ENCODE assay signal across 22 cellular contexts in genomic region chr18:59303656-59304055, GRCh38. TPM values are rescaled to one million over a fixed set of nuclear protein-coding genes. Genes with fewer than 3 reads are reported as not detected.
DNase-seq lines count a peak whose midpoint lies in the region; ATAC-seq, FAIRE-seq and TF ChIP-seq lines count a peak whose summit lies in the region.
"Had no signal": no experiment of that assay in that cellular context is flagged by ENCODE, and none has a peak within 500 bp of the region (broad histone marks: within the 10 kb centered on the region; RNA-seq: fewer than 3 reads in every experiment).

No MANE protein-coding gene starts in this region.

- H4K91ac ChIP-seq in H1 (replicated peaks; ENCODE audit: insufficient read length, low read length): no peak overlapping the region

- H2AK5ac ChIP-seq in H1 (ENCODE audit: low read depth, low read length): no peak overlapping the region

- H3K23ac ChIP-seq in H1 (ENCODE audit: insufficient read length): no peak overlapping the region

- H2BK120ac ChIP-seq in H1 (replicated peaks; ENCODE audit: low read depth, low read length): no peak overlapping the region

- CTCF ChIA-PET in H1 (lab: Charles Lee; ENCODE audit: partially characterized antibody): interaction anchor here (0.8 to 3.6 kb wide), 8 partner anchors 11 to 108 kb away, joined by 3 to 19 read pairs (median 6); partner anchors contain the start of gene RAX

- POLR2A ChIA-PET in H1 (lab: Charles Lee; ENCODE audit: partially characterized antibody): interaction anchor here (1.2 kb wide), 1 partner anchor 31 kb away, joined by 4 read pairs; the partner anchor contains the start of gene RAX

- no peak overlapping the region for H3K4me2 ChIP-seq in H1 (ENCODE audit: insufficient read depth in 1 of 2, low read depth in 2 of 2, low read length in 2 of 2)
- peak overlapping the region; percentile 14 for H3K4me2 ChIP-seq in neural progenitor cell

- DNase-seq in NCI-H146 (lab: John Stamatoyannopoulos, UW) (peak; percentile 80), NCI-H748 (lab: John Stamatoyannopoulos, UW; ENCODE audit: unreplicated experiment) (peak; percentile 82), H1 (ENCODE audit: low read depth in 1 of 2, low spot score in 2 of 2) (no peak), neural progenitor cell (ENCODE audit: low spot score) (no peak), GOT3 (lab: John Stamatoyannopoulos, UW) (no peak), heart right ventricle (no peak)
- DNase-seq: C1 segment of cervical spinal cord; CD4-positive, alpha-beta memory T cell; DMS153; DND-41; GM23248; HFFc6 had no signal

- H3K14ac ChIP-seq in H1 (ENCODE audit: insufficient read length): no peak overlapping the region

- no peak for FAIRE-seq in H1 (lab: Jason Lieb, UNC)
- FAIRE-seq: G401.6, GM12892, GM19239, H54 had no signal

- no peak overlapping the region for H2BK12ac ChIP-seq in H1 (ENCODE audit: low read depth, low read length)

- peaks cover 11% of the 10 kb centered on the region for H3K4me1 Mint-ChIP-seq in neural progenitor cell

- no peak overlapping the region for H3K56ac ChIP-seq in H1 (replicated peaks; ENCODE audit: insufficient read length, low read depth, low read length)

- no peak overlapping the region for H2AFZ ChIP-seq in H1 (ENCODE audit: low read length)
- no peak overlapping the region for H2AFZ ChIP-seq in neural progenitor cell (replicated peaks)
- H2AFZ ChIP-seq: GM23248 had no signal

- H3K27me3 Mint-ChIP-seq in neural progenitor cell (ENCODE audit: insufficient read depth, low read depth): peaks cover 14% of the 10 kb centered on the region

- peaks cover 1% of the 10 kb centered on the region; the same call in 1 of the 2 replicates for H3K23me2 ChIP-seq in H1 (ENCODE audit: low read depth, low read length)

- H3K27ac ChIP-seq in H1 (ENCODE audit: low read depth, low read length) (no peak overlapping the region), neural progenitor cell (no peak overlapping the region), heart right ventricle (no peak overlapping the region)
- H3K27ac ChIP-seq: GM23248 had no signal

- H2BK5ac ChIP-seq in H1 (ENCODE audit: low read depth, low read length): no peak overlapping the region

- H4K20me1 ChIP-seq in H1 (replicated peaks in 1 of 2; ENCODE audit: control insufficient read depth in 1 of 2, insufficient read depth in 2 of 2, low read length in 2 of 2) (no peaks in the 10 kb centered on the region), neural progenitor cell (ENCODE audit: low read depth) (no peaks in the 10 kb centered on the region)

- no peak overlapping the region for H4K8ac ChIP-seq in H1 (ENCODE audit: extremely low read depth, insufficient read depth, low read length)

- H3K9ac ChIP-seq in H1 (replicated peaks in 1 of 4; ENCODE audit: extremely low read depth in 1 of 4, low read depth in 3 of 4, low read length in 3 of 4) (no peak overlapping the region), neural progenitor cell (no peak overlapping the region)
- H3K9ac ChIP-seq: GM23248 had no signal

- no peak overlapping the region for H3K4me3 ChIP-seq in H1 (ENCODE audit: extremely low read depth in 1 of 4, insufficient read depth in 2 of 4, low read depth in 3 of 4, low read length in 4 of 4)
- H3K4me3 ChIP-seq in neural progenitor cell: no peak overlapping the region
- H3K4me3 ChIP-seq in heart right ventricle: no peak overlapping the region
- H3K4me3 ChIP-seq: GM23248, HAP-1 had no signal

- H3K27me3 ChIP-seq in H1 (replicated peaks in 1 of 4; ENCODE audit: control insufficient read depth in 3 of 4, extremely low read depth in 1 of 4, insufficient read depth in 3 of 4, low read length in 3 of 4): peaks cover 0 to 11% (median 5%) of the 10 kb centered on the region in 4 experiments; a peak in 6 of 7 replicates
- H3K27me3 ChIP-seq in neural progenitor cell: peaks cover 19% of the 10 kb centered on the region
- H3K27me3 ChIP-seq in heart right ventricle: peaks cover 0 to 69% (median 36%) of the 10 kb centered on the region in 7 donors

- no peaks in the 10 kb centered on the region; a peak in 1 of 7 replicates for H3K4me1 ChIP-seq in H1 (replicated peaks in 1 of 4; ENCODE audit: control insufficient read depth in 3 of 4, insufficient read depth in 4 of 4, low read length in 3 of 4)
- peaks cover 17% of the 10 kb centered on the region for H3K4me1 ChIP-seq in neural progenitor cell
- H3K4me1 ChIP-seq in heart right ventricle: peaks cover 0 to 8% (median 2%) of the 10 kb centered on the region in 9 donors
- H3K4me1 ChIP-seq: HAP-1 had no signal

- no peak for TF ChIP-seq CTCF in H1 (IDR thresholded peaks at IDR 0.05; ENCODE audit: control extremely low read depth in 1 of 3, insufficient read depth in 1 of 3, low read depth in 1 of 3, low read length in 3 of 3)
- no peak for TF ChIP-seq CTCF in neural progenitor cell (IDR thresholded peaks at IDR 0.05)
- TF ChIP-seq CTCF in heart right ventricle (IDR thresholded peaks at IDR 0.05): no peak

- H3K79me2 ChIP-seq in H1 (ENCODE audit: control insufficient read depth in 1 of 2, insufficient read depth in 2 of 2, low read length in 2 of 2): no peaks in the 10 kb centered on the region
- H3K79me2 ChIP-seq in neural progenitor cell (ENCODE audit: low read depth): no peaks in the 10 kb centered on the region

- no peak for ATAC-seq in GM18519 (IDR thresholded peaks at IDR 0.05; ENCODE audit: low FRiP score, unreplicated experiment)
- no peak for ATAC-seq in HG02885 (IDR thresholded peaks at IDR 0.05; ENCODE audit: poor library complexity, unreplicated experiment)
- no peak for ATAC-seq in heart right ventricle

- H2BK15ac ChIP-seq in H1 (ENCODE audit: low read length): 0 out of 2 replicates have a peak overlapping the region, but pooled peaks have one; percentile 75

- WGBS in H1 (ENCODE audit: extremely low coverage in 1 of 2, insufficient coverage in 1 of 2, insufficient read length in 1 of 2, insufficient replicate concordance in 2 of 2, low coverage in 1 of 2, low lambda C conversion rate in 2 of 2, missing lambda C conversion rate in 1 of 2), 2 experiments: 82% methylated on average over 7 of the region's 7 CpGs; no CpG with 5 or more reads in 1 of the 2 experiments
- WGBS in heart right ventricle, 2 donors: 69 to 74% methylated on average over 7 of the region's 7 CpGs

- H3F3A ChIP-seq in neural progenitor cell (ENCODE audit: low read depth): peaks cover 17% of the 10 kb centered on the region

- no peak for TF ChIP-seq EP300 in H1 (IDR thresholded peaks at IDR 0.05; ENCODE audit: borderline replicate concordance in 1 of 2, low read depth in 2 of 2, low read length in 2 of 2)

- H3K9me3 Mint-ChIP-seq in neural progenitor cell: no peaks in the 10 kb centered on the region
- H3K9me3 Mint-ChIP-seq: HFFc6 had no signal

- H3K36me3 ChIP-seq in H1 (ENCODE audit: control insufficient read depth in 2 of 4, insufficient read depth in 4 of 4, low read length in 3 of 4) (no peaks in the 10 kb centered on the region), neural progenitor cell (no peaks in the 10 kb centered on the region), heart right ventricle (no peaks in the 10 kb centered on the region)
- H3K36me3 ChIP-seq: HAP-1 had no signal

- H3K9me3 ChIP-seq in H1 (ENCODE audit: insufficient read depth in 2 of 2, low read depth in 1 of 2, low read length in 1 of 2) (no peaks in the 10 kb centered on the region), neural progenitor cell (ENCODE audit: low read depth) (no peaks in the 10 kb centered on the region), heart right ventricle (no peaks in the 10 kb centered on the region)
- H3K9me3 ChIP-seq: HAP-1 had no signal

- H3K79me1 ChIP-seq in H1 (ENCODE audit: low read depth, low read length): no peaks in the 10 kb centered on the region

- TF ChIP-seq POLR2A in H1 (IDR thresholded peaks at IDR 0.05; ENCODE audit: control extremely low read depth in 1 of 2, low read depth in 2 of 2, low read length in 2 of 2): no peak

- no peak overlapping the region for H3K27ac Mint-ChIP-seq in neural progenitor cell
- H3K27ac Mint-ChIP-seq: CD4-positive, alpha-beta memory T cell; HFFc6 had no signal

- no peak overlapping the region for H3K4ac ChIP-seq in H1 (replicated peaks; ENCODE audit: insufficient read length, low read depth, low read length)

- H2BK20ac ChIP-seq in H1 (ENCODE audit: low read length): no peak overlapping the region

- no peak overlapping the region for H4K5ac ChIP-seq in H1 (ENCODE audit: insufficient read length, low read depth, low read length)

- intact Hi-C loops in heart right ventricle (cut with DNase I): loop anchor here in 1 of 10 donors (10.0 kb wide), 1 partner anchor 59 kb away; no protein-coding TSS in a partner anchor

- no peak overlapping the region for H3K18ac ChIP-seq in H1 (ENCODE audit: extremely low read depth, low read length)

- no peak overlapping the region for H3K4me3 Mint-ChIP-seq in neural progenitor cell
- H3K4me3 Mint-ChIP-seq: CD4-positive, alpha-beta memory T cell; HFFc6 had no signal

- TF ChIP-seq RAD21 in H1 (IDR thresholded peaks at IDR 0.05 in 1 of 2, conservative IDR thresholded peaks at IDR 0.05 in 1 of 2; ENCODE audit: low read depth in 2 of 2, low read length in 2 of 2): no peak

- H3K36me3 Mint-ChIP-seq in neural progenitor cell: no peaks in the 10 kb centered on the region
- H3K36me3 Mint-ChIP-seq: CD4-positive, alpha-beta memory T cell had no signal

RNA-seq across cellular contexts. Expression of gene CPLX4, which starts 14.8 kb away (rescaled TPM):
- not detected in 2 replicates for total RNA-seq in H1 (2021; fragmentation: NEBNext Ultra II Directional; extraction: Animal tissue kit (Norgen Biotek cat#: 25700))
- not detected in 2 replicates for polyA plus RNA-seq in H1 (2011; rRNA removed)
- polyA plus RNA-seq in H1 (2011; cell fraction: cytosol; rRNA removed): not detected
- polyA plus RNA-seq in H1 (2011; cell fraction: nucleus; rRNA removed): not detected
- not detected in 4 replicates for polyA plus RNA-seq in H1 (2012, experiment 1 of 2)
- not detected for polyA plus RNA-seq in H1 (2012, experiment 2 of 2)
- not detected for polyA plus RNA-seq in H1 (2013, experiment 1 of 2)
- not detected for polyA plus RNA-seq in H1 (2013, experiment 2 of 2)
- polyA minus RNA-seq in H1 (2011; rRNA and poly(A)+ RNA removed): not detected in 2 replicates
- polyA minus RNA-seq in H1 (2011; cell fraction: cytosol; rRNA and poly(A)+ RNA removed): not detected
- not detected for polyA minus RNA-seq in H1 (2011; cell fraction: nucleus; rRNA and poly(A)+ RNA removed)
- 0.12 and 2.2 TPM in 2 replicates for total RNA-seq in neural progenitor cell (ENCODE audit: low replicate concordance)
- under 1 TPM in 1 of 10 donors, not detected in 9; 0.11 TPM for total RNA-seq in heart right ventricle
- not detected for polyA plus RNA-seq in heart right ventricle
- total RNA-seq: A172; A673; CD4-positive, alpha-beta memory T cell; GM23248; HFFc6 had no signal
- polyA plus RNA-seq: BJ; CD4-positive, alpha-beta memory T cell; GM23248 had no signal

RNA-seq across cellular contexts. Expression of gene RAX, which starts 30.4 kb away (rescaled TPM):
- 0.52 and 0.80 TPM in 2 replicates for total RNA-seq in H1 (2021; fragmentation: NEBNext Ultra II Directional; extraction: Animal tissue kit (Norgen Biotek cat#: 25700))
- polyA plus RNA-seq in H1 (2011; rRNA removed) (0.12 and 0.36 TPM in 2 replicates), heart right ventricle (not detected)
- 0.18 TPM for polyA plus RNA-seq in H1 (2011; cell fraction: cytosol; rRNA removed)
- 0.83 TPM for polyA plus RNA-seq in H1 (2011; cell fraction: nucleus; rRNA removed)
- 0.09 to 0.31 TPM (median 0.22 TPM) in 3 of 4 replicates, not detected in the other for polyA plus RNA-seq in H1 (2012, experiment 1 of 2)
- 0.14 TPM for polyA plus RNA-seq in H1 (2012, experiment 2 of 2)
- 0.14 TPM for polyA plus RNA-seq in H1 (2013, experiment 1 of 2)
- 0.11 TPM for polyA plus RNA-seq in H1 (2013, experiment 2 of 2)
- not detected in 2 replicates for polyA minus RNA-seq in H1 (2011; rRNA and poly(A)+ RNA removed)
- polyA minus RNA-seq in H1 (2011; cell fraction: cytosol; rRNA and poly(A)+ RNA removed): 0.59 TPM
- 1.6 TPM for polyA minus RNA-seq in H1 (2011; cell fraction: nucleus; rRNA and poly(A)+ RNA removed)
- total RNA-seq in neural progenitor cell (ENCODE audit: low replicate concordance) (20.7 and 78.1 TPM in 2 replicates), heart right ventricle (not detected)
- total RNA-seq: A172; CD4-positive, alpha-beta memory T cell; GM23248; HFFc6 had no signal
- polyA plus RNA-seq: BJ; CD4-positive, alpha-beta memory T cell; GM23248 had no signal

RNA-seq across cellular contexts. Expression of gene LMAN1, which starts 55.4 kb away (rescaled TPM):
- total RNA-seq in H1 (2021; fragmentation: NEBNext Ultra II Directional; extraction: Animal tissue kit (Norgen Biotek cat#: 25700)): 69.7 and 73.6 TPM in 2 replicates
- polyA plus RNA-seq in H1 (2011; rRNA removed) (17.5 and 20.3 TPM in 2 replicates), heart right ventricle (10 to 100 TPM; 18.5 to 27.7 TPM)
- 34.2 TPM for polyA plus RNA-seq in H1 (2011; cell fraction: cytosol; rRNA removed)
- polyA plus RNA-seq in H1 (2011; cell fraction: nucleus; rRNA removed): 18.9 TPM
- polyA plus RNA-seq in H1 (2012, experiment 1 of 2): 29.2 to 45.2 TPM (median 37.2 TPM) in 4 replicates
- 2.2 TPM for polyA plus RNA-seq in H1 (2012, experiment 2 of 2)
- 121 TPM for polyA plus RNA-seq in H1 (2013, experiment 1 of 2)
- 135 TPM for polyA plus RNA-seq in H1 (2013, experiment 2 of 2)
- polyA minus RNA-seq in H1 (2011; rRNA and poly(A)+ RNA removed): 29.3 and 42.9 TPM in 2 replicates
- polyA minus RNA-seq in H1 (2011; cell fraction: cytosol; rRNA and poly(A)+ RNA removed): 75.4 TPM
- 86.4 TPM for polyA minus RNA-seq in H1 (2011; cell fraction: nucleus; rRNA and poly(A)+ RNA removed)
- total RNA-seq in neural progenitor cell (ENCODE audit: low replicate concordance) (276 and 338 TPM in 2 replicates), heart right ventricle (10 to 100 TPM; 48.1 to 69.0 (median 56.1) TPM)

Comparison
In these comparisons a context has a peak if more than half of its experiments do, and no peak if none do; other contexts are left out.
1. DNase-seq: peak in NCI-H146 (single experiment) and NCI-H748 (single experiment); none in H1 (0 of 2), neural progenitor cell (single experiment), GOT3 (single experiment) and heart right ventricle (0 of 2).
2. RNA of gene RAX, which starts 30.4 kb away (total RNA-seq): 20.7 to 78.1 TPM in neural progenitor cell; 0.52 to 0.80 TPM in H1 and not detected in heart right ventricle; every median in the first group is over 10 times any median in the second.